Comparison of ENCODE assay signal across 25 cellular contexts in the genomic region with DNA sequence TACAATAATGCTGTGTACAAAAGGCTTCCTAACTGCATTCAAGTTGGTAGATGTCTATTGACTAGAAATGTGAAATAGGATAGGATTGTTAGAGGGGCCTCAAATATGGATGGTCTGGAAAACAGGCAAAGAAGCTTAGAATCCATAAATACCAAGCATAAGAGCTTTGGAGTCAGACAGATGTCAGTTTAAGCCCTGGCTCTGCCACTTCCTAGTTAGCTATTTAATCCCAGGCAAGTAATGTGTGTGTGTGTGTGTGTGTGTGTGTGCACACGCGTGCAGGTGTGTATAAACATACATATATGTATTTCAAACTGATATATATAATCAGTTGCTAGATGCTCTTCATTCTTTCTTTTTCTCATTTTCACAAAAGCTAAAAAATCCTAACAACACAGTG.
"Had no signal": no experiment of that assay in that cellular context is flagged by ENCODE, and none has a peak within 500 bp of the region (broad histone marks: within the 10 kb centered on the region; RNA-seq: fewer than 3 reads in every experiment).

No MANE protein-coding gene starts in this region.

- DNase-seq: activated CD4-positive, alpha-beta memory T cell treated with anti-CD3 and anti-CD28 coated beads, Interleukin-2, amount 10 ng/mL, durations not matched to agents 7 days and 5 days; activated CD4-positive, alpha-beta T cell treated with anti-CD3 and anti-CD28 coated beads for 1 hour; activated CD4-positive, alpha-beta T cell treated with anti-CD3 and anti-CD28 coated beads for 4 hours; activated CD4-positive, alpha-beta T cell treated with anti-CD3 and anti-CD28 coated beads, Interleukin-2, amount 10 ng/mL, durations not matched to agents 7 days and 5 days; activated CD4-positive, alpha-beta T cell treated with anti-CD3 and anti-CD28 coated beads, Interleukin-2, amount 50 U/mL, for 4 hours; activated CD8-positive, alpha-beta memory T cell treated with anti-CD3 and anti-CD28 coated beads for 24 hours; activated effector memory CD4-positive, alpha-beta T cell treated with Interleukin-2 at 50 U/mL for 16 hours; activated gamma-delta T cell treated with Interleukin-2 at 50 U/mL for 16 hours; activated naive CD4-positive, alpha-beta T cell treated with anti-CD3 and anti-CD28 coated beads, Interleukin-2, amount 50 U/mL, for 16 hours; activated naive CD4-positive, alpha-beta T cell treated with Interleukin-2 at 50 U/mL for 16 hours; activated T-cell treated with anti-CD3 and anti-CD28 coated beads, Interleukin-2, amount 50 U/mL, for 4 hours; amniotic stem cell; anterior cingulate cortex; brain microvascular endothelial cell; dorsolateral prefrontal cortex; effector memory CD4-positive, alpha-beta T cell; endodermal cell; foreskin fibroblast; gastrocnemius medialis; glutamatergic neuron; heart left ventricle; T-helper 2 cell had no signal

- ATAC-seq: activated T-cell treated with anti-CD3 and anti-CD28 coated beads, Interleukin-2, amount 50 U/mL, for 4 hours; activated T-helper 17 cell treated with anti-CD3 and anti-CD28 coated beads, Interleukin-2, amount 50 U/mL, for 72 hours; esophagus mucosa; gastrocnemius medialis; heart left ventricle; WTC11 had no signal
